1 cellular context compared by ENCODE assay signal in the genomic region with DNA sequence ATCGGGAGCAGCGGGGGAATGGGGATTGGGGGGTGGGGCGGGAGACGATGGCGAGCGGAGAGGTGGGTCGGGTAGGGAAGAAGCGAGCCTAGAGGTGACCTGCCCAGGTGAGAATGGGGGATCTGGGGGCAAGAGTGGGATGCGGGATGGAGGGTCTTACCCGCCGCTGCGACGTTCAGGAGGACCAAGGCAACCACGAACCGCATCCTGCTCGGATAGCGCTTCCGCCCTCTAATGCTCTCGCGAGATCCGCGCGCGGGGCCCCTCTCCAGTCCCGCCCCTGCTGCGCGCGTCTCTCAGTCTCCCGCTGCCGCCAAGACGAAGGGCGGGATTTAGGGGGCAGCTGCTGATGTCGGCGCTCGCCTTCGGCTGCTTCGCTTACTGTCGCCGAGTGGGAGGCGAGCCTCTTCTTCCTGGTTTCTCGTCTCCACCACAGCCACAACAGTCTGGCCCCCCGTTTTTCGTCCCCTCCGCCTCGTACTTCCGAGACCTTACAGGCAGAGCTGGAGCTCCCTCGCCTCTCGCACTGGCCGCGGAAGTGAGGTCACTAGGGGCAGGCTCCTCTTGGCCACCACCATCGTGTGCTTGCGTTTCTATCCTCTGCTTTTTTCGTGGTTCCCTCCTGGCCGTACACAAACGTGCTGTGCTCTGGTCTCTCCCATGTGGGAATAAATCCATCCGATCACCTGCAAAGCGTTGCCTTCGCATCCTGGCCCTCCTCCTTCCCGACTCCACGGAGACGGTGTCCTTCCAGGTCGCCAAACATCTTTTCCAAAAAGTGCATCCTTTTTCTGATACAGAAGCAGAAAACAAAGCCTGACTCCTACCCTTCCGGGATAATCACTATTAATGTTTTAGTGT.
TF ChIP-seq lines count a peak whose summit lies in the region.

A gene (minus strand): TSS at position 233 of the 861 bp plus-strand sequence. CDS start 27 bp downstream, at position 206.

TF ChIP-seq in K562, 482 proteins besides CTCF, POLR2A, EP300 and RAD21 (continued from another document and continues in another):
- TF ChIP-seq, protein P1, sequence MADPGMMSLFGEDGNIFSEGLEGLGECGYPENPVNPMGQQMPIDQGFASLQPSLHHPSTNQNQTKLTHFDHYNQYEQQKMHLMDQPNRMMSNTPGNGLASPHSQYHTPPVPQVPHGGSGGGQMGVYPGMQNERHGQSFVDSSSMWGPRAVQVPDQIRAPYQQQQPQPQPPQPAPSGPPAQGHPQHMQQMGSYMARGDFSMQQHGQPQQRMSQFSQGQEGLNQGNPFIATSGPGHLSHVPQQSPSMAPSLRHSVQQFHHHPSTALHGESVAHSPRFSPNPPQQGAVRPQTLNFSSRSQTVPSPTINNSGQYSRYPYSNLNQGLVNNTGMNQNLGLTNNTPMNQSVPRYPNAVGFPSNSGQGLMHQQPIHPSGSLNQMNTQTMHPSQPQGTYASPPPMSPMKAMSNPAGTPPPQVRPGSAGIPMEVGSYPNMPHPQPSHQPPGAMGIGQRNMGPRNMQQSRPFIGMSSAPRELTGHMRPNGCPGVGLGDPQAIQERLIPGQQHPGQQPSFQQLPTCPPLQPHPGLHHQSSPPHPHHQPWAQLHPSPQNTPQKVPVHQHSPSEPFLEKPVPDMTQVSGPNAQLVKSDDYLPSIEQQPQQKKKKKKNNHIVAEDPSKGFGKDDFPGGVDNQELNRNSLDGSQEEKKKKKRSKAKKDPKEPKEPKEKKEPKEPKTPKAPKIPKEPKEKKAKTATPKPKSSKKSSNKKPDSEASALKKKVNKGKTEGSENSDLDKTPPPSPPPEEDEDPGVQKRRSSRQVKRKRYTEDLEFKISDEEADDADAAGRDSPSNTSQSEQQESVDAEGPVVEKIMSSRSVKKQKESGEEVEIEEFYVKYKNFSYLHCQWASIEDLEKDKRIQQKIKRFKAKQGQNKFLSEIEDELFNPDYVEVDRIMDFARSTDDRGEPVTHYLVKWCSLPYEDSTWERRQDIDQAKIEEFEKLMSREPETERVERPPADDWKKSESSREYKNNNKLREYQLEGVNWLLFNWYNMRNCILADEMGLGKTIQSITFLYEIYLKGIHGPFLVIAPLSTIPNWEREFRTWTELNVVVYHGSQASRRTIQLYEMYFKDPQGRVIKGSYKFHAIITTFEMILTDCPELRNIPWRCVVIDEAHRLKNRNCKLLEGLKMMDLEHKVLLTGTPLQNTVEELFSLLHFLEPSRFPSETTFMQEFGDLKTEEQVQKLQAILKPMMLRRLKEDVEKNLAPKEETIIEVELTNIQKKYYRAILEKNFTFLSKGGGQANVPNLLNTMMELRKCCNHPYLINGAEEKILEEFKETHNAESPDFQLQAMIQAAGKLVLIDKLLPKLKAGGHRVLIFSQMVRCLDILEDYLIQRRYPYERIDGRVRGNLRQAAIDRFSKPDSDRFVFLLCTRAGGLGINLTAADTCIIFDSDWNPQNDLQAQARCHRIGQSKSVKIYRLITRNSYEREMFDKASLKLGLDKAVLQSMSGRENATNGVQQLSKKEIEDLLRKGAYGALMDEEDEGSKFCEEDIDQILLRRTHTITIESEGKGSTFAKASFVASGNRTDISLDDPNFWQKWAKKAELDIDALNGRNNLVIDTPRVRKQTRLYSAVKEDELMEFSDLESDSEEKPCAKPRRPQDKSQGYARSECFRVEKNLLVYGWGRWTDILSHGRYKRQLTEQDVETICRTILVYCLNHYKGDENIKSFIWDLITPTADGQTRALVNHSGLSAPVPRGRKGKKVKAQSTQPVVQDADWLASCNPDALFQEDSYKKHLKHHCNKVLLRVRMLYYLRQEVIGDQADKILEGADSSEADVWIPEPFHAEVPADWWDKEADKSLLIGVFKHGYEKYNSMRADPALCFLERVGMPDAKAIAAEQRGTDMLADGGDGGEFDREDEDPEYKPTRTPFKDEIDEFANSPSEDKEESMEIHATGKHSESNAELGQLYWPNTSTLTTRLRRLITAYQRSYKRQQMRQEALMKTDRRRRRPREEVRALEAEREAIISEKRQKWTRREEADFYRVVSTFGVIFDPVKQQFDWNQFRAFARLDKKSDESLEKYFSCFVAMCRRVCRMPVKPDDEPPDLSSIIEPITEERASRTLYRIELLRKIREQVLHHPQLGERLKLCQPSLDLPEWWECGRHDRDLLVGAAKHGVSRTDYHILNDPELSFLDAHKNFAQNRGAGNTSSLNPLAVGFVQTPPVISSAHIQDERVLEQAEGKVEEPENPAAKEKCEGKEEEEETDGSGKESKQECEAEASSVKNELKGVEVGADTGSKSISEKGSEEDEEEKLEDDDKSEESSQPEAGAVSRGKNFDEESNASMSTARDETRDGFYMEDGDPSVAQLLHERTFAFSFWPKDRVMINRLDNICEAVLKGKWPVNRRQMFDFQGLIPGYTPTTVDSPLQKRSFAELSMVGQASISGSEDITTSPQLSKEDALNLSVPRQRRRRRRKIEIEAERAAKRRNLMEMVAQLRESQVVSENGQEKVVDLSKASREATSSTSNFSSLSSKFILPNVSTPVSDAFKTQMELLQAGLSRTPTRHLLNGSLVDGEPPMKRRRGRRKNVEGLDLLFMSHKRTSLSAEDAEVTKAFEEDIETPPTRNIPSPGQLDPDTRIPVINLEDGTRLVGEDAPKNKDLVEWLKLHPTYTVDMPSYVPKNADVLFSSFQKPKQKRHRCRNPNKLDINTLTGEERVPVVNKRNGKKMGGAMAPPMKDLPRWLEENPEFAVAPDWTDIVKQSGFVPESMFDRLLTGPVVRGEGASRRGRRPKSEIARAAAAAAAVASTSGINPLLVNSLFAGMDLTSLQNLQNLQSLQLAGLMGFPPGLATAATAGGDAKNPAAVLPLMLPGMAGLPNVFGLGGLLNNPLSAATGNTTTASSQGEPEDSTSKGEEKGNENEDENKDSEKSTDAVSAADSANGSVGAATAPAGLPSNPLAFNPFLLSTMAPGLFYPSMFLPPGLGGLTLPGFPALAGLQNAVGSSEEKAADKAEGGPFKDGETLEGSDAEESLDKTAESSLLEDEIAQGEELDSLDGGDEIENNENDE (IDR thresholded peaks at IDR 0.05; ENCODE audit: low read depth, low read length) = no peak
- TF ChIP-seq TAF1 (IDR thresholded peaks at IDR 0.05; ENCODE audit: control insufficient read depth, extremely low read depth, insufficient read depth, low read length, severe bottlenecking) (peak; percentile 97), ZNF696 (CRISPR knock-in tag; conservative IDR thresholded peaks at IDR 0.05) (no peak), ZNF830 (CRISPR knock-in tag; IDR thresholded peaks at IDR 0.05) (no peak), HSF4 (CRISPR knock-in tag; IDR thresholded peaks at IDR 0.05; ENCODE audit: borderline replicate concordance) (no peak), ZNF785 (CRISPR knock-in tag; IDR thresholded peaks at IDR 0.05) (no peak), EHMT2 (IDR thresholded peaks at IDR 0.05) (0 out of 2 replicates have a peak, but pooled peaks have one; percentile 9), ZNF232 (CRISPR knock-in tag; IDR thresholded peaks at IDR 0.05) (no peak), ZNF24 (IDR thresholded peaks at IDR 0.05) (no peak), ZNF778 (CRISPR knock-in tag; IDR thresholded peaks at IDR 0.05) (no peak), MTF1 (CRISPR knock-in tag; IDR thresholded peaks at IDR 0.05; ENCODE audit: borderline replicate concordance) (no peak), SLC30A9 (CRISPR knock-in tag; IDR thresholded peaks at IDR 0.05) (no peak), SRSF1 (IDR thresholded peaks at IDR 0.05; ENCODE audit: low read depth, low read length) (no peak), SMARCA5 (IDR thresholded peaks at IDR 0.05) (no peak; the same call in 1 of the 2 replicates), MBD2 (IDR thresholded peaks at IDR 0.05; ENCODE audit: borderline replicate concordance, low read depth) (peak; percentile 82; the same call in 1 of the 2 replicates), CC2D1A (IDR thresholded peaks at IDR 0.05) (peak; percentile 63; the same call in 1 of the 2 replicates), ZNF586 (CRISPR knock-in tag; conservative IDR thresholded peaks at IDR 0.05) (no peak), ARHGAP35 (IDR thresholded peaks at IDR 0.05; ENCODE audit: partially characterized antibody) (peak; percentile 93)
- TF ChIP-seq, protein P2, sequence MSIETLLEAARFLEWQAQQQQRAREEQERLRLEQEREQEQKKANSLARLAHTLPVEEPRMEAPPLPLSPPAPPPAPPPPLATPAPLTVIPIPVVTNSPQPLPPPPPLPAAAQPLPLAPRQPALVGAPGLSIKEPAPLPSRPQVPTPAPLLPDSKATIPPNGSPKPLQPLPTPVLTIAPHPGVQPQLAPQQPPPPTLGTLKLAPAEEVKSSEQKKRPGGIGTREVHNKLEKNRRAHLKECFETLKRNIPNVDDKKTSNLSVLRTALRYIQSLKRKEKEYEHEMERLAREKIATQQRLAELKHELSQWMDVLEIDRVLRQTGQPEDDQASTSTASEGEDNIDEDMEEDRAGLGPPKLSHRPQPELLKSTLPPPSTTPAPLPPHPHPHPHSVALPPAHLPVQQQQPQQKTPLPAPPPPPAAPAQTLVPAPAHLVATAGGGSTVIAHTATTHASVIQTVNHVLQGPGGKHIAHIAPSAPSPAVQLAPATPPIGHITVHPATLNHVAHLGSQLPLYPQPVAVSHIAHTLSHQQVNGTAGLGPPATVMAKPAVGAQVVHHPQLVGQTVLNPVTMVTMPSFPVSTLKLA (conservative IDR thresholded peaks at IDR 0.05) = peak; percentile 52 to 63; a peak in 3 of 4 replicates
- TF ChIP-seq, protein P3, sequence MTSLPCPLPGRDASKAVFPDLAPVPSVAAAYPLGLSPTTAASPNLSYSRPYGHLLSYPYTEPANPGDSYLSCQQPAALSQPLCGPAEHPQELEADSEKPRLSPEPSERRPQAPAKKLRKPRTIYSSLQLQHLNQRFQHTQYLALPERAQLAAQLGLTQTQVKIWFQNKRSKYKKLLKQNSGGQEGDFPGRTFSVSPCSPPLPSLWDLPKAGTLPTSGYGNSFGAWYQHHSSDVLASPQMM (CRISPR knock-in tag; IDR thresholded peaks at IDR 0.05) = no peak
- TF ChIP-seq, protein P4, sequence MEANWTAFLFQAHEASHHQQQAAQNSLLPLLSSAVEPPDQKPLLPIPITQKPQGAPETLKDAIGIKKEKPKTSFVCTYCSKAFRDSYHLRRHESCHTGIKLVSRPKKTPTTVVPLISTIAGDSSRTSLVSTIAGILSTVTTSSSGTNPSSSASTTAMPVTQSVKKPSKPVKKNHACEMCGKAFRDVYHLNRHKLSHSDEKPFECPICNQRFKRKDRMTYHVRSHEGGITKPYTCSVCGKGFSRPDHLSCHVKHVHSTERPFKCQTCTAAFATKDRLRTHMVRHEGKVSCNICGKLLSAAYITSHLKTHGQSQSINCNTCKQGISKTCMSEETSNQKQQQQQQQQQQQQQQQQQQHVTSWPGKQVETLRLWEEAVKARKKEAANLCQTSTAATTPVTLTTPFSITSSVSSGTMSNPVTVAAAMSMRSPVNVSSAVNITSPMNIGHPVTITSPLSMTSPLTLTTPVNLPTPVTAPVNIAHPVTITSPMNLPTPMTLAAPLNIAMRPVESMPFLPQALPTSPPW (CRISPR knock-in tag; IDR thresholded peaks at IDR 0.05) = peak; percentile 62
- TF ChIP-seq, protein P5, sequence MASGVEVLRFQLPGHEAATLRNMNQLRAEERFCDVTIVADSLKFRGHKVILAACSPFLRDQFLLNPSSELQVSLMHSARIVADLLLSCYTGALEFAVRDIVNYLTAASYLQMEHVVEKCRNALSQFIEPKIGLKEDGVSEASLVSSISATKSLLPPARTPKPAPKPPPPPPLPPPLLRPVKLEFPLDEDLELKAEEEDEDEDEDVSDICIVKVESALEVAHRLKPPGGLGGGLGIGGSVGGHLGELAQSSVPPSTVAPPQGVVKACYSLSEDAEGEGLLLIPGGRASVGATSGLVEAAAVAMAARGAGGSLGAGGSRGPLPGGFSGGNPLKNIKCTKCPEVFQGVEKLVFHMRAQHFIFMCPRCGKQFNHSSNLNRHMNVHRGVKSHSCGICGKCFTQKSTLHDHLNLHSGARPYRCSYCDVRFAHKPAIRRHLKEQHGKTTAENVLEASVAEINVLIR (CRISPR knock-in tag; IDR thresholded peaks at IDR 0.05) = peak; percentile 42; the same call in 1 of the 2 replicates
- TF ChIP-seq, protein P6, sequence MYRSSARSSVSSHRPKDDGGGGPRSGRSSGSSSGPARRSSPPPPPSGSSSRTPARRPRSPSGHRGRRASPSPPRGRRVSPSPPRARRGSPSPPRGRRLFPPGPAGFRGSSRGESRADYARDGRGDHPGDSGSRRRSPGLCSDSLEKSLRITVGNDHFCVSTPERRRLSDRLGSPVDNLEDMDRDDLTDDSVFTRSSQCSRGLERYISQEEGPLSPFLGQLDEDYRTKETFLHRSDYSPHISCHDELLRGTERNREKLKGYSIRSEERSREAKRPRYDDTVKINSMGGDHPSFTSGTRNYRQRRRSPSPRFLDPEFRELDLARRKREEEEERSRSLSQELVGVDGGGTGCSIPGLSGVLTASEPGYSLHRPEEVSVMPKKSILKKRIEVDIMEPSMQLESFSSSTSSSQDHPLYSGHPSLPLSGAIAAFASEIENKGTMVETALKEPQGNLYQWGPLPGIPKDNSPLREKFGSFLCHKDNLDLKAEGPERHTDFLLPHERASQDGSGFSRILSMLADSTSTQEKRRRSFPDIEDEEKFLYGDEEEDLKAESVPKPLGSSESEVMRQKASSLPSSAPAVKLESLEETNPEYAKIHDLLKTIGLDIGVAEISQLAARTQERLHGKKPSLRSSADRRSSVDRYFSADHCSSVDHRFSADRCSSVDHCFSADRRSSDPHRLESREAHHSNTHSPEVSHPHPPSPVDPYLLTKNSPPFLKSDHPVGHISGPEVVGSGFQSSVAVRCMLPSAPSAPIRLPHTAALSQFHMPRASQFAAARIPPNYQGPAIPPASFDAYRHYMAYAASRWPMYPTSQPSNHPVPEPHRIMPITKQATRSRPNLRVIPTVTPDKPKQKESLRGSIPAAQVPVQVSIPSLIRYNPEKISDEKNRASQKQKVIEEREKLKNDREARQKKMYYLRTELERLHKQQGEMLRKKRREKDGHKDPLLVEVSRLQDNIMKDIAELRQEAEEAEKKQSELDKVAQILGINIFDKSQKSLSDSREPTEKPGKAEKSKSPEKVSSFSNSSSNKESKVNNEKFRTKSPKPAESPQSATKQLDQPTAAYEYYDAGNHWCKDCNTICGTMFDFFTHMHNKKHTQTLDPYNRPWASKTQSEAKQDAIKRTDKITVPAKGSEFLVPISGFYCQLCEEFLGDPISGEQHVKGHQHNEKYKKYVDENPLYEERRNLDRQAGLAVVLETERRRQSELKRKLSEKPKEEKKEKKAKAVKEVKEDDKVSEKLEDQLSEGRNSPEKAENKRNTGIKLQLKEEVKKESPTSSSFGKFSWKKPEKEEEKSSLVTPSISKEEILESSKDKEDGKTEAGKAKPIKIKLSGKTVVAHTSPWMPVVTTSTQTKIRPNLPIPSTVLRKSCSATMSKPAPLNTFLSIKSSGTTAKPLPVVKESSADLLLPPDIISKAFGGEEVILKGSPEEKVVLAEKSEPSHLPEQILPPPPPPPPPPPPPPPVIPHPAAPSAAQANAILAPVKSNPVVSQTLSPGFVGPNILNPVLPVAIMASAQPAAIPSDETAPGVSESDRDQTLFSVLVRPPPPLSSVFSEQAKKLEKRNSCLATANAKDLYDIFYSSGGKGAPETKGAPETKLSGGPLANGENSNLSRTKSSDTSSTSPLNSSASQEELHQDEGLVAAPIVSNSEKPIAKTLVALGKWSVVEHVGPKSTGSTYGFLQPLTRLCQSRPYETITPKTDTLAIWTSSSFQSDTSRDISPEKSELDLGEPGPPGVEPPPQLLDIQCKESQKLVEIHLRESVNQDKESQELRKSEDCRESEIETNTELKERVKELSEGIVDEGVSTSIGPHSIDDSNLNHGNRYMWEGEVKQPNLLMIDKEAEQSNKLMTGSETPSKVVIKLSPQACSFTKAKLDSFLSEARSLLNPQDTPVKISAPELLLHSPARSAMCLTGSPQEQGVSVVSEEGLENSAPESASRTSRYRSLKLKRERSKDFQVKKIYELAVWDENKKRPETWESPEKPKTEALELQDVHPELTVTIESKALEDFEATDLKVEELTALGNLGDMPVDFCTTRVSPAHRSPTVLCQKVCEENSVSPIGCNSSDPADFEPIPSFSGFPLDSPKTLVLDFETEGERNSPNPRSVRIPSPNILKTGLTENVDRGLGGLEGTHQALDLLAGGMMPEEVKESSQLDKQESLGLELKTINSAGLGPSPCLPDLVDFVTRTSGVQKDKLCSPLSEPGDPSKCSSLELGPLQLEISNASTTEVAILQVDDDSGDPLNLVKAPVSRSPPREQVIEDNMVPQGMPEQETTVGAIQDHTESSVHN (IDR thresholded peaks at IDR 0.05; ENCODE audit: borderline replicate concordance in 1 of 2, low read depth in 1 of 2) = no peak
